Comparison of ENCODE assay signal across 13 cellular contexts in genomic region chr15:64507845-64508244, GRCh38. TPM values are rescaled to one million over a fixed set of nuclear protein-coding genes. Genes with fewer than 3 reads are reported as not detected.
DNase-seq lines count a peak whose midpoint lies in the region; ATAC-seq and TF ChIP-seq lines count a peak whose summit lies in the region.
"Had no signal": no experiment of that assay in that cellular context is flagged by ENCODE, and none has a peak within 500 bp of the region (broad histone marks: within the 10 kb centered on the region; RNA-seq: fewer than 3 reads in every experiment).

No MANE protein-coding gene starts in this region.

- no peaks in the 10 kb centered on the region for H3K27me3 ChIP-seq in SK-N-SH (ENCODE audit: insufficient read depth)
- no peaks in the 10 kb centered on the region for H3K27me3 ChIP-seq in OCI-LY3 (ENCODE audit: low read depth, low read length)
- H3K27me3 ChIP-seq in fibroblast of lung (ENCODE audit: control insufficient read depth, insufficient read depth, low read length), result no peaks in the 10 kb centered on the region
- H3K27me3 ChIP-seq in stomach smooth muscle (ENCODE audit: control insufficient read depth in 1 of 2, insufficient read depth in 2 of 2, low read length in 2 of 2), result no peaks in the 10 kb centered on the region

- no peak overlapping the region for H3K4me3 ChIP-seq in SK-N-SH (ENCODE audit: low read depth in 2 of 2, low read length in 1 of 2)
- H3K4me3 ChIP-seq in OCI-LY3 (ENCODE audit: low read length), result no peak overlapping the region
- H3K4me3 ChIP-seq in fibroblast of lung (replicated peaks in 1 of 4; ENCODE audit: control extremely low read depth in 1 of 4, insufficient read depth in 1 of 4, low read depth in 3 of 4, low read length in 4 of 4), result no peak overlapping the region
- H3K4me3 ChIP-seq in stomach smooth muscle (ENCODE audit: low read length in 2 of 2), result no peak overlapping the region

- H3K9me3 ChIP-seq in SK-N-SH (no peaks in the 10 kb centered on the region), OCI-LY3 (ENCODE audit: insufficient read depth, low read length) (no peaks in the 10 kb centered on the region), fibroblast of lung (ENCODE audit: control insufficient read depth, insufficient read depth, low read depth, low read length) (no peaks in the 10 kb centered on the region), stomach smooth muscle (ENCODE audit: control insufficient read depth in 2 of 2, low read length in 2 of 2) (no peaks in the 10 kb centered on the region)

- H3K79me2 ChIP-seq in SK-N-SH (ENCODE audit: insufficient read depth) (peaks cover 71% of the 10 kb centered on the region), OCI-LY3 (ENCODE audit: low read length) (peaks cover 29% of the 10 kb centered on the region), fibroblast of lung (ENCODE audit: control insufficient read depth, insufficient read depth, low read length) (peaks cover 13% of the 10 kb centered on the region)
- H3K79me2 ChIP-seq: parathyroid adenoma had no signal

- no peak for TF ChIP-seq RAD21 in SK-N-SH (IDR thresholded peaks at IDR 0.05; ENCODE audit: low read length)

- H2AFZ ChIP-seq in SK-N-SH (ENCODE audit: low read depth), result no peak overlapping the region
- H2AFZ ChIP-seq in OCI-LY3 (ENCODE audit: low read depth, low read length), result no peak overlapping the region
- no peak overlapping the region for H2AFZ ChIP-seq in fibroblast of lung (ENCODE audit: low read length)
- H2AFZ ChIP-seq: parathyroid adenoma had no signal

- H3K4me2 ChIP-seq in SK-N-SH (peak overlapping the region; percentile 46; the same call in 1 of the 2 replicates), OCI-LY3 (ENCODE audit: low read length) (peak overlapping the region; percentile 68), fibroblast of lung (ENCODE audit: extremely low read depth, insufficient read depth, low read length) (no peak overlapping the region)

- peaks cover 15 to 27% of the 10 kb centered on the region in 2 experiments for H3K4me1 ChIP-seq in SK-N-SH (ENCODE audit: control insufficient read depth in 1 of 2, insufficient read depth in 2 of 2, low read depth in 1 of 2, low read length in 1 of 2)
- H3K4me1 ChIP-seq in OCI-LY3 (ENCODE audit: low read length), result peaks cover 16% of the 10 kb centered on the region
- peaks cover 16% of the 10 kb centered on the region for H3K4me1 ChIP-seq in fibroblast of lung (ENCODE audit: control insufficient read depth, extremely low read depth, insufficient read depth, low read length)
- H3K4me1 ChIP-seq in stomach smooth muscle (ENCODE audit: control insufficient read depth, insufficient read depth, low read length), result peaks cover 15% of the 10 kb centered on the region

- H4K20me1 ChIP-seq in SK-N-SH (ENCODE audit: insufficient read depth), result peaks cover 34% of the 10 kb centered on the region
- H4K20me1 ChIP-seq in OCI-LY3 (ENCODE audit: insufficient read depth, low read length), result peaks cover 28% of the 10 kb centered on the region
- no peaks in the 10 kb centered on the region for H4K20me1 ChIP-seq in fibroblast of lung (ENCODE audit: control insufficient read depth, extremely low read depth, insufficient read depth, low read length)

- CTCF ChIA-PET in SK-N-SH (lab: Yijun Ruan, JAX), result interaction anchor here (0.9 to 1.4 kb wide), 2 partner anchors 145 to 174 kb away, joined by 3 to 5 read pairs; no protein-coding TSS in a partner anchor

- no peaks in the 10 kb centered on the region for H3K9me2 ChIP-seq in SK-N-SH

- POLR2A ChIA-PET in SK-N-SH (lab: Yijun Ruan, JAX), result interaction anchor here (1.2 kb wide), 1 partner anchor 48 kb away, joined by 3 read pairs; the partner anchor contains the start of gene ZNF609

- H3K27ac ChIP-seq in SK-N-SH (ENCODE audit: low read depth in 2 of 2, low read length in 1 of 2), result peak overlapping the region; percentile 56 to 86
- H3K27ac ChIP-seq in OCI-LY3 (ENCODE audit: low read length), result no peak overlapping the region
- peak overlapping the region; percentile 22 for H3K27ac ChIP-seq in fibroblast of lung (ENCODE audit: insufficient read depth, low read length)
- peak overlapping the region; percentile 42 for H3K27ac ChIP-seq in stomach smooth muscle (ENCODE audit: low read length)
- H3K27ac ChIP-seq: 22Rv1, HL-60, parathyroid adenoma had no signal

- DNase-seq in SK-N-SH (no peak), fibroblast of lung (ENCODE audit: low read depth in 2 of 2) (no peak), midbrain (lab: John Stamatoyannopoulos, UW) (no peak), iPS-NIHi11 (ENCODE audit: low spot score) (no peak)
- DNase-seq: effector CD4-positive, alpha-beta T cell; NCI-H1105 treated with DMSO at 0.1 percent for 48 hours had no signal

- TF ChIP-seq CTCF in SK-N-SH (IDR thresholded peaks at IDR 0.05) (no peak), OCI-LY3 (IDR thresholded peaks at IDR 0.05; ENCODE audit: low read depth, low read length) (no peak), fibroblast of lung (conservative IDR thresholded peaks at IDR 0.05 in 1 of 2, IDR thresholded peaks at IDR 0.05 in 1 of 2; ENCODE audit: low read depth in 1 of 2, low read length in 2 of 2) (no peak)

- peaks cover 14 to 25% of the 10 kb centered on the region in 2 experiments for H3K36me3 ChIP-seq in SK-N-SH (replicated peaks in 1 of 2; ENCODE audit: control insufficient read depth in 1 of 2, insufficient read depth in 2 of 2, low read length in 1 of 2)
- peaks cover 10% of the 10 kb centered on the region for H3K36me3 ChIP-seq in OCI-LY3 (replicated peaks; ENCODE audit: low read depth, low read length)
- no peaks in the 10 kb centered on the region for H3K36me3 ChIP-seq in fibroblast of lung (ENCODE audit: control insufficient read depth, insufficient read depth, low read length)
- no peaks in the 10 kb centered on the region for H3K36me3 ChIP-seq in stomach smooth muscle (ENCODE audit: control insufficient read depth in 2 of 2, insufficient read depth in 2 of 2, low read length in 2 of 2)

- WGBS in SK-N-SH (ENCODE audit: low lambda C conversion rate), result 79% methylated on average over 2 of the region's 2 CpGs

- H3F3A ChIP-seq in SK-N-SH (replicated peaks; ENCODE audit: insufficient read depth), result peaks cover 28% of the 10 kb centered on the region

- no peak for ATAC-seq in SK-N-SH treated with all-trans-retinoic acid at 6 μM for 48 hours
- ATAC-seq in GM18873 (IDR thresholded peaks at IDR 0.05; ENCODE audit: low FRiP score, unreplicated experiment), result no peak

- no peak for TF ChIP-seq EP300 in SK-N-SH (IDR thresholded peaks at IDR 0.05; ENCODE audit: borderline replicate concordance in 1 of 2, low read depth in 1 of 2, low read length in 1 of 2)

- H3K9ac ChIP-seq in SK-N-SH (no peak overlapping the region), OCI-LY3 (ENCODE audit: low read length) (no peak overlapping the region), fibroblast of lung (ENCODE audit: insufficient read depth, low read length) (no peak overlapping the region), stomach smooth muscle (ENCODE audit: low read length in 2 of 2) (no peak overlapping the region)
- H3K9ac ChIP-seq: parathyroid adenoma had no signal

TF ChIP-seq in SK-N-SH, 30 proteins besides CTCF, POLR2A, EP300 and RAD21:
- TF ChIP-seq RXRA (IDR thresholded peaks at IDR 0.05; ENCODE audit: borderline replicate concordance, low read depth) (no peak), POLR2AphosphoS5 (IDR thresholded peaks at IDR 0.05; ENCODE audit: low read depth, low read length) (no peak), GABPA (IDR thresholded peaks at IDR 0.05; ENCODE audit: low read depth) (no peak), RFX5 (IDR thresholded peaks at IDR 0.05; ENCODE audit: low read length) (no peak), CHD2 (IDR thresholded peaks at IDR 0.05; ENCODE audit: low read length, partially characterized antibody) (no peak), YY1 (IDR thresholded peaks at IDR 0.05; ENCODE audit: low read depth) (no peak), MAX (IDR thresholded peaks at IDR 0.05; ENCODE audit: low read depth) (no peak), FOXM1 (IDR thresholded peaks at IDR 0.05; ENCODE audit: low read depth) (no peak), MEF2A (IDR thresholded peaks at IDR 0.05; ENCODE audit: borderline replicate concordance, low read depth) (no peak), EZH2phosphoT487 (IDR thresholded peaks at IDR 0.05; ENCODE audit: borderline replicate concordance, low read depth) (no peak), NRF1 (IDR thresholded peaks at IDR 0.05; ENCODE audit: low read depth, low read length) (no peak)

TF ChIP-seq in SK-N-SH treated with all-trans-retinoic acid at 6 μM for 48 hours, 23 proteins besides CTCF, POLR2A, EP300 and RAD21:
- TF ChIP-seq CSDC2 (CRISPR knock-in tag; IDR thresholded peaks at IDR 0.05) (no peak), TSHZ2 (CRISPR knock-in tag; IDR thresholded peaks at IDR 0.05) (no peak)

RNA-seq across cellular contexts. Expression of gene ZNF609, which starts 47.5 kb away (rescaled TPM):
- polyA plus RNA-seq in SK-N-SH (2012; rRNA removed), result 10.3 and 12.6 TPM in 2 replicates
- polyA plus RNA-seq in SK-N-SH (2012; cell fraction: cytosol; rRNA removed), result 9.7 and 10.8 TPM in 2 replicates
- polyA plus RNA-seq in SK-N-SH (2012; cell fraction: nucleus; rRNA removed), result 14.9 and 19.1 TPM in 2 replicates
- 11.3 and 14.7 TPM in 2 replicates for total RNA-seq in fibroblast of lung
- polyA plus RNA-seq in fibroblast of lung, result 10.8 and 13.1 TPM in 2 replicates
- 10.0 and 13.0 TPM in 2 replicates for polyA plus RNA-seq in fibroblast of lung (2012)
- polyA minus RNA-seq in fibroblast of lung (ENCODE audit: low replicate concordance), result 20.6 and 154 TPM in 2 replicates
